In the genomic region with DNA sequence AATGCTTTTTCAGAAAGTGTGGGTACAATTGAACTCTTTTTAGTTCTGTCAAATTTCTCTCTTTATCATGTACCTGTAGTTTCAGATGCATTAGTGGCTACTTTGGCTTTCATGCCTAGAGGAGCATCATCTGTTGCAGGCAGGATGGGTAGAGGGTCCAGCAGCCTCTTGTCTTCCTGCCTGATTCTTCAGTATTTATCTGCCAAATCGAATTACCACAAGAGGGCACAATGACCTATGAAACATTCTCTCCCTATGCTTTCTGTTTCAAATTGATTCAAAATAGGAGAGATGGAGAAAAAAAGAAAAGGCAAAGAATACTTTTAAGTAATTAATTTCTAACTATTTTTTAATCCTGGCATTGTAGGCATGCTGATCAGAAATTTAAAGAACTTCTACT, we compare ENCODE assay signal across 8 cellular contexts.
A peak's percentile ranks its signal among the peaks of the same experiment; 100 is the strongest.
DNase-seq lines count a peak whose midpoint lies in the region; ATAC-seq, FAIRE-seq and TF ChIP-seq lines count a peak whose summit lies in the region.

No MANE protein-coding gene starts in this region.

- no peaks in the 10 kb centered on the region for H3K4me1 Mint-ChIP-seq in activated CD8-positive, alpha-beta T cell treated with anti-CD3 and anti-CD28 coated beads for 36 hours (ENCODE audit: low read depth)
- H3K4me1 Mint-ChIP-seq in activated CD8-positive, alpha-beta T cell treated with anti-CD3 and anti-CD28 coated beads, Interleukin-2, amount 10 ng/mL, durations not matched to agents 7 days and 5 days (ENCODE audit: low read depth): no peaks in the 10 kb centered on the region

- no peak overlapping the region for H3K27ac ChIP-seq in osteoblast (ENCODE audit: low read depth, low read length)

- no peaks in the 10 kb centered on the region for H3K9me3 Mint-ChIP-seq in activated CD8-positive, alpha-beta T cell treated with anti-CD3 and anti-CD28 coated beads for 36 hours
- H3K9me3 Mint-ChIP-seq in activated CD8-positive, alpha-beta T cell treated with anti-CD3 and anti-CD28 coated beads, Interleukin-2, amount 10 ng/mL, durations not matched to agents 7 days and 5 days (ENCODE audit: insufficient read depth): no peaks in the 10 kb centered on the region

- ATAC-seq in activated CD8-positive, alpha-beta T cell treated with anti-CD3 and anti-CD28 coated beads for 36 hours: no peak
- no peak for ATAC-seq in activated CD8-positive, alpha-beta T cell treated with anti-CD3 and anti-CD28 coated beads, Interleukin-2, amount 10 ng/mL, durations not matched to agents 7 days and 5 days
- peak; percentile 75 for ATAC-seq in HG02798 (IDR thresholded peaks at IDR 0.05; ENCODE audit: poor library complexity, unreplicated experiment)
- no peak for ATAC-seq in HG03469 (IDR thresholded peaks at IDR 0.05; ENCODE audit: unreplicated experiment)

- H3K4me3 Mint-ChIP-seq in activated CD8-positive, alpha-beta T cell treated with anti-CD3 and anti-CD28 coated beads for 36 hours: no peak overlapping the region
- no peak overlapping the region for H3K4me3 Mint-ChIP-seq in activated CD8-positive, alpha-beta T cell treated with anti-CD3 and anti-CD28 coated beads, Interleukin-2, amount 10 ng/mL, durations not matched to agents 7 days and 5 days

- H3K27ac Mint-ChIP-seq in activated CD8-positive, alpha-beta T cell treated with anti-CD3 and anti-CD28 coated beads for 36 hours: no peak overlapping the region
- H3K27ac Mint-ChIP-seq in activated CD8-positive, alpha-beta T cell treated with anti-CD3 and anti-CD28 coated beads, Interleukin-2, amount 10 ng/mL, durations not matched to agents 7 days and 5 days: no peak overlapping the region

- POLR2A ChIA-PET in activated CD8-positive, alpha-beta T cell treated with anti-CD3 and anti-CD28 coated beads for 36 hours (lab: Charles Lee): no interaction called here
- POLR2A ChIA-PET in activated CD8-positive, alpha-beta T cell treated with anti-CD3 and anti-CD28 coated beads, Interleukin-2, amount 10 ng/mL, durations not matched to agents 7 days and 5 days (lab: Charles Lee): no interaction called here

- CTCF ChIA-PET in activated CD8-positive, alpha-beta T cell treated with anti-CD3 and anti-CD28 coated beads for 36 hours (lab: Charles Lee): no interaction called here
- CTCF ChIA-PET in activated CD8-positive, alpha-beta T cell treated with anti-CD3 and anti-CD28 coated beads, Interleukin-2, amount 10 ng/mL, durations not matched to agents 7 days and 5 days (lab: Charles Lee): no interaction called here

- H3K9me3 ChIP-seq in osteoblast (ENCODE audit: low read depth, low read length): no peaks in the 10 kb centered on the region

- H3K36me3 Mint-ChIP-seq in activated CD8-positive, alpha-beta T cell treated with anti-CD3 and anti-CD28 coated beads for 36 hours (ENCODE audit: low read depth): no peaks in the 10 kb centered on the region
- no peaks in the 10 kb centered on the region for H3K36me3 Mint-ChIP-seq in activated CD8-positive, alpha-beta T cell treated with anti-CD3 and anti-CD28 coated beads, Interleukin-2, amount 10 ng/mL, durations not matched to agents 7 days and 5 days (ENCODE audit: low read depth)

- FAIRE-seq in bronchial epithelial cell (lab: Jason Lieb, UNC): no peak

- H4K20me1 ChIP-seq in osteoblast (ENCODE audit: insufficient read depth, low read length): no peaks in the 10 kb centered on the region

- H3K27me3 ChIP-seq in bronchial epithelial cell (ENCODE audit: control insufficient read depth, insufficient read depth, low read length): no peaks in the 10 kb centered on the region
- no peaks in the 10 kb centered on the region for H3K27me3 ChIP-seq in osteoblast (ENCODE audit: insufficient read depth, low read length)

- no peak overlapping the region for H3K4me3 ChIP-seq in bronchial epithelial cell (ENCODE audit: low read depth, low read length)
- no peak overlapping the region for H3K4me3 ChIP-seq in osteoblast (ENCODE audit: insufficient read depth, low read length)

- TF ChIP-seq CTCF in activated CD8-positive, alpha-beta T cell treated with anti-CD3 and anti-CD28 coated beads for 36 hours (IDR thresholded peaks at IDR 0.05): peak; percentile 32
- TF ChIP-seq CTCF in bronchial epithelial cell (IDR thresholded peaks at IDR 0.05; ENCODE audit: insufficient read depth, low read length, severe bottlenecking) (peak; percentile 42), osteoblast (IDR thresholded peaks at IDR 0.05; ENCODE audit: extremely low read depth, low read depth, low read length) (peak; percentile 38)

- H3K4me1 ChIP-seq in osteoblast (ENCODE audit: insufficient read depth, low read length): no peaks in the 10 kb centered on the region

- H3K36me3 ChIP-seq in bronchial epithelial cell (ENCODE audit: control insufficient read depth, insufficient read depth, low read length) (no peaks in the 10 kb centered on the region), osteoblast (ENCODE audit: insufficient read depth, low read length) (no peaks in the 10 kb centered on the region)

- DNase-seq in activated CD8-positive, alpha-beta T cell treated with anti-CD3 and anti-CD28 coated beads for 36 hours: no peak
- no peak for DNase-seq in activated CD8-positive, alpha-beta T cell treated with anti-CD3 and anti-CD28 coated beads, Interleukin-2, amount 10 ng/mL, durations not matched to agents 7 days and 5 days
- DNase-seq in NCI-H2081 (lab: John Stamatoyannopoulos, UW) (peak; percentile 25 to 63), bronchial epithelial cell (ENCODE audit: low read depth) (peak; percentile 31), osteoblast (ENCODE audit: insufficient read length, low spot score, missing footprints) (no peak), ureter (ENCODE audit: low spot score) (no peak)

- peaks cover 4% of the 10 kb centered on the region for H3K27me3 Mint-ChIP-seq in activated CD8-positive, alpha-beta T cell treated with anti-CD3 and anti-CD28 coated beads for 36 hours
- no peaks in the 10 kb centered on the region for H3K27me3 Mint-ChIP-seq in activated CD8-positive, alpha-beta T cell treated with anti-CD3 and anti-CD28 coated beads, Interleukin-2, amount 10 ng/mL, durations not matched to agents 7 days and 5 days (ENCODE audit: low read depth)

- H2AFZ ChIP-seq in osteoblast (ENCODE audit: low read length): no peak overlapping the region

- H3K79me2 ChIP-seq in osteoblast (ENCODE audit: insufficient read depth, low read length): no peaks in the 10 kb centered on the region

- intact Hi-C loops in activated CD8-positive, alpha-beta T cell treated with anti-CD3 and anti-CD28 coated beads for 36 hours (cut with micrococcal nuclease): no loop called here

- no peak overlapping the region for H3K4me2 ChIP-seq in osteoblast (ENCODE audit: insufficient read depth, low read length)

Comparison
In these comparisons a context has a peak if more than half of its experiments do, and no peak if none do; other contexts are left out.
1. DNase-seq: peak in NCI-H2081 (2 of 2) and bronchial epithelial cell (single experiment); none in activated CD8-positive, alpha-beta T cell treated with anti-CD3 and anti-CD28 coated beads for 36 hours (single experiment), activated CD8-positive, alpha-beta T cell treated with anti-CD3 and anti-CD28 coated beads, Interleukin-2, amount 10 ng/mL, durations not matched to agents 7 days and 5 days (single experiment), osteoblast (single experiment) and ureter (single experiment).
2. Peak in every context shown above with its lines, with median percentiles within 50 percentile points of each other: CTCF ChIP-seq.